Comparison of ENCODE assay signal across 25 cellular contexts in genomic region chr5:86748538-86749105, GRCh38.
"Had no signal": no experiment of that assay in that cellular context is flagged by ENCODE, and none has a peak within 500 bp of the region (broad histone marks: within the 10 kb centered on the region; RNA-seq: fewer than 3 reads in every experiment).

No MANE protein-coding gene starts in this region.

- FAIRE-seq: colon, TTC549 had no signal

- DNase-seq: activated B cell treated with CpG ODN at 0.5 μM for 24 hours; activated CD4-positive, alpha-beta memory T cell treated with anti-CD3 and anti-CD28 coated beads for 36 hours; activated CD4-positive, alpha-beta T cell treated with anti-CD3 and anti-CD28 coated beads for 4 hours; activated naive CD4-positive, alpha-beta T cell treated with Interleukin-2 at 50 U/mL for 16 hours; activated naive CD8-positive, alpha-beta T cell treated with anti-CD3 and anti-CD28 coated beads, Interleukin-2, amount 10 ng/mL, durations not matched to agents 7 days and 5 days; amygdala; central memory CD4-positive, alpha-beta T cell; gastrocnemius medialis; head of caudate nucleus; kidney glomerular epithelial cell; left ventricle myocardium superior; mucosa of descending colon; naive B cell; retina; stimulated activated CD4-positive, alpha-beta T cell treated with anti-CD3 and anti-CD28 coated beads, Interleukin-12 subunit alpha, Interleukin-12 subunit beta, amount 100 ng/mL, for 4 hours; stimulated activated CD4-positive, alpha-beta T cell treated with anti-CD3 and anti-CD28 coated beads, Interleukin-1b, Interleukin-23, amount 100 ng/mL, for 48 hours; stimulated activated CD8-positive, alpha-beta memory T cell treated with anti-CD3 and anti-CD28 coated beads, Interleukin-4, amount 100 ng/mL, for 48 hours; stimulated activated naive CD4-positive, alpha-beta T cell had no signal

- H3K4me3 ChIP-seq: gastrocnemius medialis, mucosa of descending colon had no signal

- H3K27me3 Mint-ChIP-seq: activated B cell treated with CpG ODN at 0.5 μM for 24 hours; activated CD4-positive, alpha-beta memory T cell treated with anti-CD3 and anti-CD28 coated beads for 36 hours; activated naive CD8-positive, alpha-beta T cell treated with anti-CD3 and anti-CD28 coated beads, Interleukin-2, amount 10 ng/mL, durations not matched to agents 7 days and 5 days; memory B cell; naive B cell had no signal

- H3K4me3 Mint-ChIP-seq: activated B cell treated with CpG ODN at 0.5 μM for 24 hours; activated CD4-positive, alpha-beta memory T cell treated with anti-CD3 and anti-CD28 coated beads for 36 hours; activated naive CD8-positive, alpha-beta T cell treated with anti-CD3 and anti-CD28 coated beads, Interleukin-2, amount 10 ng/mL, durations not matched to agents 7 days and 5 days; activated T-helper 17 cell treated with anti-CD3 and anti-CD28 coated beads, Interleukin-2, amount 50 U/mL, for 72 hours; memory B cell; naive B cell; neural crest cell; T-helper 2 cell treated with Interferon-gamma antibody and Interleukin-4, amounts not matched to agents 5 μg/mL and 100 μg/mL, for 36 hours had no signal

- H3K9me3 Mint-ChIP-seq: activated B cell treated with CpG ODN at 0.5 μM for 24 hours; activated CD4-positive, alpha-beta memory T cell treated with anti-CD3 and anti-CD28 coated beads for 36 hours; activated naive CD8-positive, alpha-beta T cell treated with anti-CD3 and anti-CD28 coated beads, Interleukin-2, amount 10 ng/mL, durations not matched to agents 7 days and 5 days; activated T-helper 17 cell treated with anti-CD3 and anti-CD28 coated beads, Interleukin-2, amount 50 U/mL, for 72 hours; memory B cell; naive B cell; T-helper 2 cell treated with Interferon-gamma antibody and Interleukin-4, amounts not matched to agents 5 μg/mL and 100 μg/mL, for 36 hours had no signal

- H3K36me3 ChIP-seq: gastrocnemius medialis had no signal

- H3K27ac ChIP-seq: gastrocnemius medialis had no signal

- ATAC-seq: activated T-helper 17 cell treated with anti-CD3 and anti-CD28 coated beads, Interleukin-2, amount 50 U/mL, for 72 hours; esophagus mucosa; gastrocnemius medialis; left ventricle myocardium superior; mucosa of descending colon had no signal

- H3K36me3 Mint-ChIP-seq: activated CD4-positive, alpha-beta memory T cell treated with anti-CD3 and anti-CD28 coated beads for 36 hours; activated naive CD8-positive, alpha-beta T cell treated with anti-CD3 and anti-CD28 coated beads, Interleukin-2, amount 10 ng/mL, durations not matched to agents 7 days and 5 days; memory B cell; naive B cell had no signal

- H3K27me3 ChIP-seq: gastrocnemius medialis had no signal

- H3K9me3 ChIP-seq: gastrocnemius medialis, mucosa of descending colon had no signal

- H3K4me1 ChIP-seq: gastrocnemius medialis had no signal

- H3K4me1 Mint-ChIP-seq: activated B cell treated with CpG ODN at 0.5 μM for 24 hours; activated naive CD8-positive, alpha-beta T cell treated with anti-CD3 and anti-CD28 coated beads, Interleukin-2, amount 10 ng/mL, durations not matched to agents 7 days and 5 days; activated T-helper 17 cell treated with anti-CD3 and anti-CD28 coated beads, Interleukin-2, amount 50 U/mL, for 72 hours; memory B cell; naive B cell; neural crest cell had no signal
